Comparison of ENCODE assay signal across 8 cellular contexts in the genomic region with DNA sequence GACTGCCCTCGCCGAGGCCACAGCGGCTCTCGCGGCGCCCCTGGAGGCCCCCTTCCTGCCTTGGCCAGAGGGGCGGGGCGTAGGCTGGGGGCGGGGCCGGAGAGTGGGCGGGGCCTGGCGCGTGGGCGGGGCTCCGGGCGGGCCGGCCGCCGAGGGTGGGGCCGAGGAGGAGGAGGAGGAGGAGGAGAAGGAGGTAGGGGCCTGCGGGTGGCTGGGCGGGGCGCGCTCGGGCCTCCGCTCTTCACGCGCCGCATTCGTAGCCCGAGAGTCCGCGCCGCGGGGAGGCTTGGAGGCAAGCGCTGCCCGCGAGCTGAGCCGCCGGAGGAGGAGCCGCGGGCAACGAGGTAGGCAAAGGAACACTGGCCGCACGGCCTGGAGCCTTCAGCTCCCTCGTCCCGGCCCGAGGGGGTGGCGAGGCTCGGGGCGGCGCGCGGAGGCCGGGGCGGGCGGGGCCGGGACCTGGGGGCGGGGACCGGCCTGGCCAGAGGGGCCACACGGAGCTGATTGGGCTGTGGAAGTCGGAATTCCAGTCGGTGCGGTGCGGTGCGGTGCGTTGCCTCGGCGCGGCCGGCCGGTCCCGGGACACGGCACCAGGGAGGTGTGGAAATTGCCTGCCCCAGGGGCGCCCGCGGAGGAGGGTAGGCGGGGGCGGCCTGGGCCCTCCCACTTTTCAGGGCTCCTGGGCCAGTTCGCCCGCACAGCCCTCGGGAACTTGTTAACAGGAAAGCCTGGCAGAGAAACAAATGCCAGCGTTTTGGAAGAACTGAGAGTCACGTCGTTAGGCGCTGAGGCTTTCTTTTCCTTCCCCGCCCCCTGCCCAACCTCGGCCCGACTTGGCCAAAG. TPM values are rescaled to one million over a fixed set of nuclear protein-coding genes. Genes with fewer than 3 reads are reported as not detected.
DNase-seq lines count a peak whose midpoint lies in the region; ATAC-seq and TF ChIP-seq lines count a peak whose summit lies in the region.

A gene with protein sequence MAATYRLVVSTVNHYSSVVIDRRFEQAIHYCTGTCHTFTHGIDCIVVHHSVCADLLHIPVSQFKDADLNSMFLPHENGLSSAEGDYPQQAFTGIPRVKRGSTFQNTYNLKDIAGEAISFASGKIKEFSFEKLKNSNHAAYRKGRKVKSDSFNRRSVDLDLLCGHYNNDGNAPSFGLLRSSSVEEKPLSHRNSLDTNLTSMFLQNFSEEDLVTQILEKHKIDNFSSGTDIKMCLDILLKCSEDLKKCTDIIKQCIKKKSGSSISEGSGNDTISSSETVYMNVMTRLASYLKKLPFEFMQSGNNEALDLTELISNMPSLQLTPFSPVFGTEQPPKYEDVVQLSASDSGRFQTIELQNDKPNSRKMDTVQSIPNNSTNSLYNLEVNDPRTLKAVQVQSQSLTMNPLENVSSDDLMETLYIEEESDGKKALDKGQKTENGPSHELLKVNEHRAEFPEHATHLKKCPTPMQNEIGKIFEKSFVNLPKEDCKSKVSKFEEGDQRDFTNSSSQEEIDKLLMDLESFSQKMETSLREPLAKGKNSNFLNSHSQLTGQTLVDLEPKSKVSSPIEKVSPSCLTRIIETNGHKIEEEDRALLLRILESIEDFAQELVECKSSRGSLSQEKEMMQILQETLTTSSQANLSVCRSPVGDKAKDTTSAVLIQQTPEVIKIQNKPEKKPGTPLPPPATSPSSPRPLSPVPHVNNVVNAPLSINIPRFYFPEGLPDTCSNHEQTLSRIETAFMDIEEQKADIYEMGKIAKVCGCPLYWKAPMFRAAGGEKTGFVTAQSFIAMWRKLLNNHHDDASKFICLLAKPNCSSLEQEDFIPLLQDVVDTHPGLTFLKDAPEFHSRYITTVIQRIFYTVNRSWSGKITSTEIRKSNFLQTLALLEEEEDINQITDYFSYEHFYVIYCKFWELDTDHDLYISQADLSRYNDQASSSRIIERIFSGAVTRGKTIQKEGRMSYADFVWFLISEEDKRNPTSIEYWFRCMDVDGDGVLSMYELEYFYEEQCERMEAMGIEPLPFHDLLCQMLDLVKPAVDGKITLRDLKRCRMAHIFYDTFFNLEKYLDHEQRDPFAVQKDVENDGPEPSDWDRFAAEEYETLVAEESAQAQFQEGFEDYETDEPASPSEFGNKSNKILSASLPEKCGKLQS (N-terminal part only) (plus strand): TSS at position 223 of the 843 bp plus-strand sequence. CDS start 35,771 bp downstream, outside the sequence.

- peaks cover 40% of the 10 kb centered on the region for H3K27me3 Mint-ChIP-seq in activated CD4-positive, alpha-beta T cell treated with anti-CD3 and anti-CD28 coated beads, Interleukin-2, amount 10 ng/mL, durations not matched to agents 7 days and 5 days

- no peaks in the 10 kb centered on the region for H3K36me3 Mint-ChIP-seq in activated CD4-positive, alpha-beta T cell treated with anti-CD3 and anti-CD28 coated beads, Interleukin-2, amount 10 ng/mL, durations not matched to agents 7 days and 5 days (ENCODE audit: low read depth)

- H3K9ac ChIP-seq in colonic mucosa (ENCODE audit: low read depth in 2 of 2, low read length in 2 of 2): peak within 1 kb of the TSS; percentile 66 to 69

- peaks cover 4% of the 10 kb centered on the region for H3K4me1 ChIP-seq in colonic mucosa

- peak; percentile 85 for DNase-seq in NCI-H226
- DNase-seq in activated CD4-positive, alpha-beta T cell treated with anti-CD3 and anti-CD28 coated beads, Interleukin-2, amount 10 ng/mL, durations not matched to agents 7 days and 5 days: peak; percentile 67
- peak; percentile 85 for DNase-seq in colonic mucosa
- peak; percentile 91 for DNase-seq in kidney tubule cell (ENCODE audit: low spot score)
- peak; percentile 78 for DNase-seq in stimulated activated CD4-positive, alpha-beta T cell treated with anti-CD3 and anti-CD28 coated beads, Interleukin-15, amount 100 ng/mL, for 24 hours

- peak; percentile 76 for ATAC-seq in GM18867 (IDR thresholded peaks at IDR 0.05; ENCODE audit: unreplicated experiment)
- peak; percentile 77 for ATAC-seq in HG03066 (IDR thresholded peaks at IDR 0.05; ENCODE audit: low read depth, unreplicated experiment)
- no peak for ATAC-seq in GM18861 (IDR thresholded peaks at IDR 0.05; ENCODE audit: unreplicated experiment)

- peaks cover 12% of the 10 kb centered on the region for H3K4me1 Mint-ChIP-seq in activated CD4-positive, alpha-beta T cell treated with anti-CD3 and anti-CD28 coated beads, Interleukin-2, amount 10 ng/mL, durations not matched to agents 7 days and 5 days

- H3K36me3 ChIP-seq in colonic mucosa: no peaks in the 10 kb centered on the region

- H3K27me3 ChIP-seq in colonic mucosa: no peaks in the 10 kb centered on the region

- no peak for TF ChIP-seq CTCF in colonic mucosa (IDR thresholded peaks at IDR 0.05)

- H3K27ac Mint-ChIP-seq in activated CD4-positive, alpha-beta T cell treated with anti-CD3 and anti-CD28 coated beads, Interleukin-2, amount 10 ng/mL, durations not matched to agents 7 days and 5 days: no peak within 1 kb of the TSS

- POLR2A ChIA-PET in activated CD4-positive, alpha-beta T cell treated with anti-CD3 and anti-CD28 coated beads, Interleukin-2, amount 10 ng/mL, durations not matched to agents 7 days and 5 days (lab: Charles Lee): no interaction called here

- intact Hi-C loops in colonic mucosa (cut with DNase I): no loop called here

- H3K9me3 Mint-ChIP-seq in activated CD4-positive, alpha-beta T cell treated with anti-CD3 and anti-CD28 coated beads, Interleukin-2, amount 10 ng/mL, durations not matched to agents 7 days and 5 days: peaks cover 3% of the 10 kb centered on the region

- peak within 1 kb of the TSS; percentile 71 for H3K4me3 ChIP-seq in colonic mucosa

- H3K4me3 Mint-ChIP-seq in activated CD4-positive, alpha-beta T cell treated with anti-CD3 and anti-CD28 coated beads, Interleukin-2, amount 10 ng/mL, durations not matched to agents 7 days and 5 days: peak within 1 kb of the TSS; percentile 72

- H3K27ac ChIP-seq in colonic mucosa: peak within 1 kb of the TSS; percentile 90

- CTCF ChIA-PET in activated CD4-positive, alpha-beta T cell treated with anti-CD3 and anti-CD28 coated beads, Interleukin-2, amount 10 ng/mL, durations not matched to agents 7 days and 5 days (lab: Charles Lee): no interaction called here

- H3K9me3 ChIP-seq in colonic mucosa: no peaks in the 10 kb centered on the region

RNA-seq across cellular contexts. Expression of the gene that starts here (rescaled TPM):
- under 1 TPM; 0.04 to 0.07 TPM for total RNA-seq in activated CD4-positive, alpha-beta T cell treated with anti-CD3 and anti-CD28 coated beads, Interleukin-2, amount 10 ng/mL, durations not matched to agents 7 days and 5 days
- total RNA-seq in colonic mucosa: 10 to 100 TPM; 10.9 to 22.0 TPM

Comparison
In these comparisons a context has a peak if more than half of its experiments do, and no peak if none do; other contexts are left out.
1. RNA of the gene that starts here (total RNA-seq): 10.9 to 22.0 TPM in colonic mucosa; 0.04 to 0.07 TPM in activated CD4-positive, alpha-beta T cell treated with anti-CD3 and anti-CD28 coated beads, Interleukin-2, amount 10 ng/mL, durations not matched to agents 7 days and 5 days; every median in the first group is over 10 times any median in the second.
2. Peak in DNase-seq in activated CD4-positive, alpha-beta T cell treated with anti-CD3 and anti-CD28 coated beads, Interleukin-2, amount 10 ng/mL, durations not matched to agents 7 days and 5 days; RNA of the gene not detected or under 1 TPM.
3. Peak in every context shown above with its lines, with median percentiles within 50 percentile points of each other: DNase-seq.